2 cellular contexts compared by ENCODE assay signal in the genomic region with DNA sequence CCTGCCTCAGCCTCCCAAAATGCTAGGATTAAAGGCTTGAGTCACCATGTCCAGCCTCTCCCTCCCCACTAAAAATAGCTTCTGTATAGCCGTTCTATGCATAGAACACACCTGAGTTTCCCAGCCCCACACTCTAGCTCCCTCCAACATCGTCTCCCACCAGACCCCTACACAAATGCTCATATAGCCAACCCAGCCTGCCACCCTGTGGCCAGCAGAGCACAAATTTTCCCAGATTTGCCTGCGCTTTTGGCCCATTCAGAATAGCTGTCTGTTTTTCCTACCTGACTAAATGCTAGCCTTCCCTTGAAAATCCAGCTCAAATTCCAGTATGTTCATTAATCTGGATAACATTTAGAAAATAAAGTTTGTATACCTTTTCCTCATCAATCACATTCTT.
TF ChIP-seq lines count a peak whose summit lies in the region.

No MANE protein-coding gene starts in this region.

TF ChIP-seq in liver, 16 proteins besides CTCF, POLR2A, EP300 and RAD21:
- no peak for TF ChIP-seq HNF4G (IDR thresholded peaks at IDR 0.05)
- TF ChIP-seq, protein P1, sequence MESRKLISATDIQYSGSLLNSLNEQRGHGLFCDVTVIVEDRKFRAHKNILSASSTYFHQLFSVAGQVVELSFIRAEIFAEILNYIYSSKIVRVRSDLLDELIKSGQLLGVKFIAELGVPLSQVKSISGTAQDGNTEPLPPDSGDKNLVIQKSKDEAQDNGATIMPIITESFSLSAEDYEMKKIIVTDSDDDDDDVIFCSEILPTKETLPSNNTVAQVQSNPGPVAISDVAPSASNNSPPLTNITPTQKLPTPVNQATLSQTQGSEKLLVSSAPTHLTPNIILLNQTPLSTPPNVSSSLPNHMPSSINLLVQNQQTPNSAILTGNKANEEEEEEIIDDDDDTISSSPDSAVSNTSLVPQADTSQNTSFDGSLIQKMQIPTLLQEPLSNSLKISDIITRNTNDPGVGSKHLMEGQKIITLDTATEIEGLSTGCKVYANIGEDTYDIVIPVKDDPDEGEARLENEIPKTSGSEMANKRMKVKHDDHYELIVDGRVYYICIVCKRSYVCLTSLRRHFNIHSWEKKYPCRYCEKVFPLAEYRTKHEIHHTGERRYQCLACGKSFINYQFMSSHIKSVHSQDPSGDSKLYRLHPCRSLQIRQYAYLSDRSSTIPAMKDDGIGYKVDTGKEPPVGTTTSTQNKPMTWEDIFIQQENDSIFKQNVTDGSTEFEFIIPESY (IDR thresholded peaks at IDR 0.05) = no peak
- TF ChIP-seq NR2F2 (IDR thresholded peaks at IDR 0.05) = no peak
- no peak for TF ChIP-seq TAF1 (conservative IDR thresholded peaks at IDR 0.05)
- TF ChIP-seq FOXA2 (IDR thresholded peaks at IDR 0.05) = no peak
- no peak for TF ChIP-seq HNF4A (conservative IDR thresholded peaks at IDR 0.05)
- no peak for TF ChIP-seq RXRA (IDR thresholded peaks at IDR 0.05)
- TF ChIP-seq, protein P2, sequence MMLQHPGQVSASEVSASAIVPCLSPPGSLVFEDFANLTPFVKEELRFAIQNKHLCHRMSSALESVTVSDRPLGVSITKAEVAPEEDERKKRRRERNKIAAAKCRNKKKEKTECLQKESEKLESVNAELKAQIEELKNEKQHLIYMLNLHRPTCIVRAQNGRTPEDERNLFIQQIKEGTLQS (IDR thresholded peaks at IDR 0.05) = no peak

TF ChIP-seq in HepG2, 621 proteins besides CTCF, POLR2A, EP300 and RAD21:
- TF ChIP-seq FOSL2 (CRISPR knock-in tag; IDR thresholded peaks at IDR 0.05) (no peak), RXRB (CRISPR knock-in tag; IDR thresholded peaks at IDR 0.05; ENCODE audit: borderline replicate concordance) (no peak), ZNF33B (CRISPR knock-in tag; IDR thresholded peaks at IDR 0.05) (no peak), ZSCAN31 (CRISPR knock-in tag; IDR thresholded peaks at IDR 0.05; ENCODE audit: low read depth) (no peak), ZNF160 (CRISPR knock-in tag; IDR thresholded peaks at IDR 0.05) (no peak), ZFP36 (IDR thresholded peaks at IDR 0.05; ENCODE audit: borderline replicate concordance, low read depth, low read length, partially characterized antibody) (no peak)
